In the genomic region with DNA sequence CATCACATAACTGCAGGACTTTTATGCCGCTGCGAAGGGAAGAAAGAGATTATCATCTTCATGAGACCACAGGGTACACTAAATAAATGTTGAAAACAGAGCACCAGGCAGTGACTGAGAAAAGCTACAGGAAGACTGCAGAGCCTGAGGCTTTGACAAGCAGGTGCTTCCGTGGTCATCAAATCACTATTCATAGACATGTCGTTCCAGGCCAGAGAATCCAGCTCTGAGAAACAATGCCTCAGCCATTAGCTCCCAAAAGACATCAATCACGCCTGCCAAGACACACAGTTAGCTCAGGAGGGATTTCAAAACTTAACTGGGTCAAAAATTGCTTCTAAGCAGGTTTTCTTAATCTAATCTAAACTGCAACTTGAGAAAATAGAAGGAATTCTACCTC, we compare ENCODE assay signal across 13 cellular contexts. TPM values are rescaled to one million over a fixed set of nuclear protein-coding genes. Genes with fewer than 3 reads are reported as not detected.
A peak's percentile ranks its signal among the peaks of the same experiment; 100 is the strongest.
DNase-seq lines count a peak whose midpoint lies in the region; ATAC-seq, FAIRE-seq and TF ChIP-seq lines count a peak whose summit lies in the region.
"Had no signal": no experiment of that assay in that cellular context is flagged by ENCODE, and none has a peak within 500 bp of the region (broad histone marks: within the 10 kb centered on the region; RNA-seq: fewer than 3 reads in every experiment).

No MANE protein-coding gene starts in this region.

- FAIRE-seq in small intestine (lab: Jason Lieb, UNC), result no peak

- no peak for TF ChIP-seq POLR2A in stomach (IDR thresholded peaks at IDR 0.05)

- no peak overlapping the region for H3K4me3 ChIP-seq in small intestine (ENCODE audit: low read depth in 1 of 2, low read length in 2 of 2)
- H3K4me3 ChIP-seq in stomach, result no peak overlapping the region
- H3K4me3 ChIP-seq: gastroesophageal sphincter, skin epidermis had no signal

- peak; percentile 87 for ATAC-seq in GM18867 (IDR thresholded peaks at IDR 0.05; ENCODE audit: unreplicated experiment)
- peak; percentile 85 for ATAC-seq in GM21723 (IDR thresholded peaks at IDR 0.05; ENCODE audit: unreplicated experiment)
- peak; percentile 87 for ATAC-seq in HG03469 (IDR thresholded peaks at IDR 0.05; ENCODE audit: unreplicated experiment)
- no peak for ATAC-seq in HG02884 (IDR thresholded peaks at IDR 0.05; ENCODE audit: unreplicated experiment)
- ATAC-seq: gastroesophageal sphincter; stimulated activated memory B cell treated with anti-CD40 and anti-IgM and Interleukin-4, amounts not matched to agents 10 μg/mL and 1 μg/mL and 100 μg/mL, for 72 hours had no signal

- no peak for TF ChIP-seq CTCF in stomach (IDR thresholded peaks at IDR 0.05)
- TF ChIP-seq CTCF in GM20000 (IDR thresholded peaks at IDR 0.05; ENCODE audit: extremely low read depth, missing control alignments), result no peak

- H3K9me3 ChIP-seq in small intestine (ENCODE audit: control insufficient read depth, low read depth) (no peaks in the 10 kb centered on the region), stomach (no peaks in the 10 kb centered on the region)
- H3K9me3 ChIP-seq: gastroesophageal sphincter had no signal

- peak; percentile 30 for DNase-seq in cerebellar cortex (ENCODE audit: low spot score)
- no peak for DNase-seq in small intestine
- DNase-seq in stomach, result no peak
- no peak for DNase-seq in GM20000 (ENCODE audit: low spot score)
- DNase-seq: DMS79, HFFc6 had no signal

- no peak for TF ChIP-seq EP300 in stomach (IDR thresholded peaks at IDR 0.05)

- no peak overlapping the region for H3K27ac ChIP-seq in small intestine (ENCODE audit: low read depth in 1 of 2, low read length in 1 of 2)
- no peak overlapping the region for H3K27ac ChIP-seq in stomach
- H3K27ac ChIP-seq: gastroesophageal sphincter, skin epidermis had no signal

- H3K36me3 ChIP-seq in small intestine (ENCODE audit: control insufficient read depth in 2 of 2, insufficient read depth in 2 of 2, low read length in 2 of 2) (no peaks in the 10 kb centered on the region), stomach (no peaks in the 10 kb centered on the region)
- H3K36me3 ChIP-seq: gastroesophageal sphincter had no signal

- H3K27me3 ChIP-seq in small intestine (ENCODE audit: control insufficient read depth in 2 of 2, insufficient read depth in 2 of 2, low read length in 2 of 2) (no peaks in the 10 kb centered on the region), stomach (no peaks in the 10 kb centered on the region)
- H3K27me3 ChIP-seq: gastroesophageal sphincter had no signal

- intact Hi-C loops in stomach (cut with DNase I; ENCODE audit: low total_unique reads), result no loop called here

- H3K4me1 ChIP-seq in small intestine (ENCODE audit: control insufficient read depth in 2 of 2, insufficient read depth in 1 of 2, low read depth in 1 of 2, low read length in 1 of 2) (no peaks in the 10 kb centered on the region), stomach (no peaks in the 10 kb centered on the region)
- H3K4me1 ChIP-seq: gastroesophageal sphincter had no signal

- 42 to 49% (median 48%) methylated on average over 5 of the region's 5 CpGs for WGBS in small intestine, 3 donors
- WGBS in stomach, 5 donors, result 37 to 46% (median 43%) methylated on average over 5 of the region's 5 CpGs

RNA-seq across cellular contexts. Expression of a gene that starts 47.2 kb away (rescaled TPM):
- polyA plus RNA-seq in small intestine, result not detected
- not detected for total RNA-seq in stomach
- polyA plus RNA-seq in stomach, result not detected
- total RNA-seq: gastroesophageal sphincter, HFFc6 had no signal
